In genomic region chr18:55473078-55473477, GRCh38 we compare ENCODE assay signal across 25 cellular contexts.
DNase-seq lines count a peak whose midpoint lies in the region; ATAC-seq, FAIRE-seq and TF ChIP-seq lines count a peak whose summit lies in the region.
"Had no signal": no experiment of that assay in that cellular context is flagged by ENCODE, and none has a peak within 500 bp of the region (broad histone marks: within the 10 kb centered on the region; RNA-seq: fewer than 3 reads in every experiment).

No MANE protein-coding gene starts in this region.

- H3K4me1 ChIP-seq in H1 (replicated peaks in 1 of 4; ENCODE audit: control insufficient read depth in 3 of 4, insufficient read depth in 4 of 4, low read length in 3 of 4) (peaks cover 0 to 6% (median 2%) of the 10 kb centered on the region in 4 experiments; a peak in 3 of 7 replicates), neural progenitor cell (peaks cover 32% of the 10 kb centered on the region)
- H3K4me1 ChIP-seq: Peyer's patch had no signal

- H4K91ac ChIP-seq in H1 (replicated peaks; ENCODE audit: insufficient read length, low read length): no peak overlapping the region

- H3K9ac ChIP-seq in H1 (replicated peaks in 1 of 4; ENCODE audit: extremely low read depth in 1 of 4, low read depth in 3 of 4, low read length in 3 of 4) (no peak overlapping the region), neural progenitor cell (no peak overlapping the region)

- peaks cover 0 to 1% of the 10 kb centered on the region in 2 experiments for H4K20me1 ChIP-seq in H1 (replicated peaks in 1 of 2; ENCODE audit: control insufficient read depth in 1 of 2, insufficient read depth in 2 of 2, low read length in 2 of 2)
- H4K20me1 ChIP-seq in neural progenitor cell (ENCODE audit: low read depth): peaks cover 84% of the 10 kb centered on the region

- TF ChIP-seq CTCF in H1 (IDR thresholded peaks at IDR 0.05; ENCODE audit: control extremely low read depth in 1 of 3, insufficient read depth in 1 of 3, low read depth in 1 of 3, low read length in 3 of 3) (no peak), neural progenitor cell (IDR thresholded peaks at IDR 0.05) (no peak)

- TF ChIP-seq EP300 in H1 (IDR thresholded peaks at IDR 0.05; ENCODE audit: borderline replicate concordance in 1 of 2, low read depth in 2 of 2, low read length in 2 of 2): no peak

- no peak overlapping the region for H2BK5ac ChIP-seq in H1 (ENCODE audit: low read depth, low read length)

- TF ChIP-seq RAD21 in H1 (IDR thresholded peaks at IDR 0.05 in 1 of 2, conservative IDR thresholded peaks at IDR 0.05 in 1 of 2; ENCODE audit: low read depth in 2 of 2, low read length in 2 of 2): no peak

- H3K9me3 ChIP-seq in H1 (ENCODE audit: insufficient read depth in 2 of 2, low read depth in 1 of 2, low read length in 1 of 2) (no peaks in the 10 kb centered on the region), neural progenitor cell (ENCODE audit: low read depth) (no peaks in the 10 kb centered on the region)
- H3K9me3 ChIP-seq: BE2C, MG63, Peyer's patch had no signal

- no peak overlapping the region for H2BK120ac ChIP-seq in H1 (replicated peaks; ENCODE audit: low read depth, low read length)

- H2AK5ac ChIP-seq in H1 (ENCODE audit: low read depth, low read length): no peak overlapping the region

- 66% methylated on average over 2 of the region's 2 CpGs; no CpG with 5 or more reads in 1 of the 2 experiments for WGBS in H1 (ENCODE audit: extremely low coverage in 1 of 2, insufficient coverage in 1 of 2, insufficient read length in 1 of 2, insufficient replicate concordance in 2 of 2, low coverage in 1 of 2, low lambda C conversion rate in 2 of 2, missing lambda C conversion rate in 1 of 2), 2 experiments

- peaks cover 7% of the 10 kb centered on the region for H3K79me1 ChIP-seq in H1 (ENCODE audit: low read depth, low read length)

- H3K4ac ChIP-seq in H1 (replicated peaks; ENCODE audit: insufficient read length, low read depth, low read length): no peak overlapping the region

- H3K79me2 ChIP-seq in H1 (ENCODE audit: control insufficient read depth in 1 of 2, insufficient read depth in 2 of 2, low read length in 2 of 2): peaks cover 0 to 96% of the 10 kb centered on the region in 2 experiments; a peak in 2 of 4 replicates
- peaks cover 100% of the 10 kb centered on the region for H3K79me2 ChIP-seq in neural progenitor cell (ENCODE audit: low read depth)

- no peak for TF ChIP-seq POLR2A in H1 (IDR thresholded peaks at IDR 0.05; ENCODE audit: control extremely low read depth in 1 of 2, low read depth in 2 of 2, low read length in 2 of 2)

- peaks cover 6% of the 10 kb centered on the region for H3K4me1 Mint-ChIP-seq in neural progenitor cell

- no peak overlapping the region for H4K8ac ChIP-seq in H1 (ENCODE audit: extremely low read depth, insufficient read depth, low read length)

- H3K9me3 Mint-ChIP-seq in neural progenitor cell: no peaks in the 10 kb centered on the region
- H3K9me3 Mint-ChIP-seq: CD14-positive monocyte; CD8-positive, alpha-beta memory T cell had no signal

- no peaks in the 10 kb centered on the region for H3K23me2 ChIP-seq in H1 (ENCODE audit: low read depth, low read length)

- no peak overlapping the region for H3K18ac ChIP-seq in H1 (ENCODE audit: extremely low read depth, low read length)

- H3F3A ChIP-seq in neural progenitor cell (ENCODE audit: low read depth): no peaks in the 10 kb centered on the region

- H3K36me3 ChIP-seq in H1 (ENCODE audit: control insufficient read depth in 2 of 4, insufficient read depth in 4 of 4, low read length in 3 of 4): no peaks in the 10 kb centered on the region
- H3K36me3 ChIP-seq in neural progenitor cell: peaks cover 3% of the 10 kb centered on the region
- no peaks in the 10 kb centered on the region for H3K36me3 ChIP-seq in H7 (replicated peaks; ENCODE audit: control insufficient read depth, insufficient read depth, low read length)
- H3K36me3 ChIP-seq: BE2C, MG63, Peyer's patch had no signal

- H3K4me3 ChIP-seq in H1 (ENCODE audit: extremely low read depth in 1 of 4, insufficient read depth in 2 of 4, low read depth in 3 of 4, low read length in 4 of 4) (no peak overlapping the region), neural progenitor cell (no peak overlapping the region), H7 (ENCODE audit: insufficient read depth, low read depth, low read length) (no peak overlapping the region)
- H3K4me3 ChIP-seq: MG63, Peyer's patch had no signal

- no peak overlapping the region for H3K27ac ChIP-seq in H1 (ENCODE audit: low read depth, low read length)
- H3K27ac ChIP-seq in neural progenitor cell: peak overlapping the region; percentile 17
- H3K27ac ChIP-seq in caudate nucleus (ENCODE audit: low read depth, low read length): no peak overlapping the region
- H3K27ac ChIP-seq: 22Rv1, Peyer's patch had no signal

- H3K27ac Mint-ChIP-seq in neural progenitor cell: no peak overlapping the region
- H3K27ac Mint-ChIP-seq: CD14-positive monocyte; CD8-positive, alpha-beta memory T cell had no signal

- no peak overlapping the region for H3K56ac ChIP-seq in H1 (replicated peaks; ENCODE audit: insufficient read length, low read depth, low read length)

- H2BK20ac ChIP-seq in H1 (ENCODE audit: low read length): no peak overlapping the region

- no peak overlapping the region for H2BK15ac ChIP-seq in H1 (ENCODE audit: low read length)

- H4K5ac ChIP-seq in H1 (ENCODE audit: insufficient read length, low read depth, low read length): no peak overlapping the region

- POLR2A ChIA-PET in H1 (lab: Charles Lee; ENCODE audit: partially characterized antibody): no interaction called here

- CTCF ChIA-PET in H1 (lab: Charles Lee; ENCODE audit: partially characterized antibody): no interaction called here

- H2AFZ ChIP-seq in H1 (ENCODE audit: low read length) (no peak overlapping the region), neural progenitor cell (replicated peaks) (no peak overlapping the region)

- DNase-seq in DMS 273 (lab: John Stamatoyannopoulos, UW; ENCODE audit: unreplicated experiment) (peak; percentile 17), DMS 273 treated with DMSO at 0.1 percent for 48 hours (lab: John Stamatoyannopoulos, UW) (no peak), MV-4-11 (lab: John Stamatoyannopoulos, UW) (peak; percentile 23), H1 (ENCODE audit: low read depth in 1 of 2, low spot score in 2 of 2) (no peak), neural progenitor cell (ENCODE audit: low spot score) (peak; percentile 31), caudate nucleus (lab: John Stamatoyannopoulos, UW) (no peak), H7 (no peak)
- DNase-seq: ACHN; BE2C; CD8-positive, alpha-beta memory T cell; DMS153; DND-41; GOT3; MG63; NCI-H2029; NCI-H2227 treated with DMSO at 0.1 percent for 48 hours; NCI-H526 treated with DMSO at 0.1 percent for 48 hours; Peyer's patch; SHP77 treated with DMSO at 0.1 percent for 48 hours had no signal

- peaks cover 15% of the 10 kb centered on the region for H3K36me3 Mint-ChIP-seq in neural progenitor cell
- H3K36me3 Mint-ChIP-seq: CD14-positive monocyte had no signal

- H3K4me3 Mint-ChIP-seq in neural progenitor cell: no peak overlapping the region
- H3K4me3 Mint-ChIP-seq: CD14-positive monocyte; CD8-positive, alpha-beta memory T cell had no signal

- FAIRE-seq in H1 (lab: Jason Lieb, UNC): no peak
- FAIRE-seq: GM12892, GM19239, HepG2 had no signal

- no peaks in the 10 kb centered on the region for H3K27me3 Mint-ChIP-seq in neural progenitor cell (ENCODE audit: insufficient read depth, low read depth)
- H3K27me3 Mint-ChIP-seq: CD8-positive, alpha-beta memory T cell had no signal

- H3K27me3 ChIP-seq in H1 (replicated peaks in 1 of 4; ENCODE audit: control insufficient read depth in 3 of 4, extremely low read depth in 1 of 4, insufficient read depth in 3 of 4, low read length in 3 of 4) (no peaks in the 10 kb centered on the region), neural progenitor cell (no peaks in the 10 kb centered on the region), H7 (ENCODE audit: control insufficient read depth, insufficient read depth, low read length) (no peaks in the 10 kb centered on the region)
- H3K27me3 ChIP-seq: BE2C, MG63, Peyer's patch had no signal

- H2BK12ac ChIP-seq in H1 (ENCODE audit: low read depth, low read length): no peak overlapping the region

- no peak overlapping the region for H3K23ac ChIP-seq in H1 (ENCODE audit: insufficient read length)

- H3K14ac ChIP-seq in H1 (ENCODE audit: insufficient read length): no peak overlapping the region

- H3K4me2 ChIP-seq in H1 (ENCODE audit: insufficient read depth in 1 of 2, low read depth in 2 of 2, low read length in 2 of 2): no peak overlapping the region
- H3K4me2 ChIP-seq in neural progenitor cell: peak overlapping the region; percentile 35

- ATAC-seq in GM21381 (IDR thresholded peaks at IDR 0.05; ENCODE audit: unreplicated experiment): no peak
- ATAC-seq: HepG2 had no signal

Comparison
In these comparisons a context has a peak if more than half of its experiments do, and no peak if none do; other contexts are left out.
1. DNase-seq: peak in DMS 273 (single experiment), MV-4-11 (single experiment) and neural progenitor cell (single experiment); none in DMS 273 treated with DMSO at 0.1 percent for 48 hours (single experiment), H1 (0 of 2), caudate nucleus (0 of 61) and H7 (single experiment).